ENCODE assay signal across 13 cellular contexts in the genomic region with DNA sequence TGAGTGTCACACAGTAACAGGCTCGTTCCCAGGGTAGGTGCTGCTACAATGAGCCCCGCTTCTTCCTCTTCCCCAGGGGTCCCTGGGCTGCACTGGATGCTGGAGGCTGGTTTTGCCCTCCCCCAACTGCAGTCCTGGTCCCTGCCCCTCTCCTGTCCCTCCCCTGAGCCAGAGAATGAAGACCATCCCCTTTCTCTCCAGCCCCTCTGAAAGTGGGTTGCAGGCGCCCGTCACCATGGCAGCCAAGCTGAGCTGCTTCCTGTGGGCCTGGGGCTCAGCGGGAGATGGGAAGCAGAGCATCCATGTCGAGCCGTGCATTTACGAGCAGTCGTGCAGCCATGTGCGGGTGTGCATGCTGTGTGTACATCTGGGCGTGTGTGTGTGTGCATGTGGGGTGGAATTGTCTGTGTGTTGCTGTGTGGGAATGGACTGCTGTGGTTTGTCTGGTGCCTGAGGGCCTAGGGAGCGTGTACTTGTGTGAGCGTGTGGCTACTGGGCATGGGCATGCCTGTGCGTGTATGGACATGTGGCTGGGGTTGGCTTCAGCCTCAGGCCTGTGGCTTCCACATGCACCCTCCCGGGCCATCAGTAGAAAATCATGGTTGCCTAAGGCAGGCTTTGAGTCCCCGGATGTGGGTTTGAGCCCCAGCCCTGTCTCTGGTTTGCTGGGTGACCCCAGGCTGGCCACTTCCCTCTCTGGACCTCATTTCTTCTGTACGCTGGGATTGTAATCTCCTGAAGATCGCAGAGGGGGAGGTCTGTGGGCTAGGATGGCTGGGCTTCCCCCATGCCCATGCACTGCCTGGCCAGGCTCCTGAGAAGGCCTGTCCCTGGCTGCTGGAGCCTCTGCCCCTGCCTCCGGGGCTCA. TPM values are rescaled to one million over a fixed set of nuclear protein-coding genes. Genes with fewer than 3 reads are reported as not detected.
DNase-seq lines count a peak whose midpoint lies in the region; ATAC-seq and TF ChIP-seq lines count a peak whose summit lies in the region.
"Had no signal": no experiment of that assay in that cellular context is flagged by ENCODE, and none has a peak within 500 bp of the region (broad histone marks: within the 10 kb centered on the region; RNA-seq: fewer than 3 reads in every experiment).

No MANE protein-coding gene starts in this region.

- H3K27ac Mint-ChIP-seq in type B pancreatic cell, result peak overlapping the region; percentile 81
- H3K27ac Mint-ChIP-seq: activated CD4-positive, alpha-beta T cell treated with anti-CD3 and anti-CD28 coated beads for 36 hours; effector memory CD8-positive, alpha-beta T cell; immature natural killer cell had no signal

- no peaks in the 10 kb centered on the region for H3K9me3 ChIP-seq in ascending aorta
- H3K9me3 ChIP-seq: pancreas, tibial nerve had no signal

- peak; percentile 52 for DNase-seq in NCI-H82 (lab: John Stamatoyannopoulos, UW)
- DNase-seq in NCI-H82 treated with DMSO at 0.1 percent for 48 hours (lab: John Stamatoyannopoulos, UW; ENCODE audit: unreplicated experiment), result no peak
- peak; percentile 87 for DNase-seq in RWPE1 (ENCODE audit: low spot score)
- DNase-seq in left ventricle myocardium superior, result peak; percentile 25
- DNase-seq in type B pancreatic cell (ENCODE audit: extremely low spot score, unreplicated experiment), result no peak
- no peak for DNase-seq in NCI-H2107 (lab: John Stamatoyannopoulos, UW)
- no peak for DNase-seq in ascending aorta (ENCODE audit: low spot score in 2 of 2)
- DNase-seq: activated CD4-positive, alpha-beta T cell treated with anti-CD3 and anti-CD28 coated beads for 36 hours; effector memory CD8-positive, alpha-beta T cell; immature natural killer cell had no signal

- H3K4me3 Mint-ChIP-seq in type B pancreatic cell, result peak overlapping the region; percentile 74
- H3K4me3 Mint-ChIP-seq: activated CD4-positive, alpha-beta T cell treated with anti-CD3 and anti-CD28 coated beads for 36 hours; effector memory CD8-positive, alpha-beta T cell; immature natural killer cell had no signal

- H3K9me3 Mint-ChIP-seq in type B pancreatic cell, result no peaks in the 10 kb centered on the region
- H3K9me3 Mint-ChIP-seq: effector memory CD8-positive, alpha-beta T cell; immature natural killer cell had no signal

- CTCF ChIA-PET in RWPE1 (lab: Yijun Ruan, JAX), result interaction anchor here (0.5 to 0.7 kb wide), 2 partner anchors 480 to 802 kb away, joined by 3 read pairs; no protein-coding TSS in a partner anchor

- H3K27ac ChIP-seq in RWPE1 (peak overlapping the region; percentile 68), ascending aorta (peak overlapping the region in 1 of 2 donors; percentile 29)
- H3K27ac ChIP-seq: pancreas had no signal

- POLR2A ChIA-PET in RWPE1 (lab: Yijun Ruan, JAX; ENCODE audit: low non-redundant PET), result no interaction called here

- peaks cover 23% of the 10 kb centered on the region for H3K4me1 Mint-ChIP-seq in type B pancreatic cell (ENCODE audit: unreplicated experiment)
- H3K4me1 Mint-ChIP-seq: activated CD4-positive, alpha-beta T cell treated with anti-CD3 and anti-CD28 coated beads for 36 hours; immature natural killer cell had no signal

- no peaks in the 10 kb centered on the region for H3K27me3 ChIP-seq in ascending aorta
- H3K27me3 ChIP-seq: pancreas, tibial nerve had no signal

- H3K27me3 Mint-ChIP-seq in type B pancreatic cell, result no peaks in the 10 kb centered on the region
- H3K27me3 Mint-ChIP-seq: activated CD4-positive, alpha-beta T cell treated with anti-CD3 and anti-CD28 coated beads for 36 hours; effector memory CD8-positive, alpha-beta T cell had no signal

- H3K36me3 Mint-ChIP-seq in type B pancreatic cell, result no peaks in the 10 kb centered on the region
- H3K36me3 Mint-ChIP-seq: immature natural killer cell had no signal

- intact Hi-C loops in left ventricle myocardium superior (cut with micrococcal nuclease), result loop anchor here (10.0 kb wide), 1 partner anchor 110 kb away; the partner anchor contains the start of gene MANBAL
- intact Hi-C loops in ascending aorta (cut with DNase I), result loop anchor here (5.0 kb wide), 1 partner anchor 133 kb away; the partner anchor contains the start of gene BLCAP

- no peak for TF ChIP-seq CTCF in RWPE1 (conservative IDR thresholded peaks at IDR 0.05; ENCODE audit: low read depth)
- no peak for TF ChIP-seq CTCF in type B pancreatic cell (conservative IDR thresholded peaks at IDR 0.05)
- no peak for TF ChIP-seq CTCF in ascending aorta (IDR thresholded peaks at IDR 0.05)

- no peak overlapping the region for H3K4me3 ChIP-seq in ascending aorta
- H3K4me3 ChIP-seq: pancreas, tibial nerve had no signal

- peaks cover 36 to 45% of the 10 kb centered on the region in 2 donors for H3K36me3 ChIP-seq in ascending aorta

- ATAC-seq in left ventricle myocardium superior (no peak), GM21619 (IDR thresholded peaks at IDR 0.05; ENCODE audit: unreplicated experiment) (no peak)
- ATAC-seq: activated CD4-positive, alpha-beta T cell treated with anti-CD3 and anti-CD28 coated beads for 36 hours; effector memory CD8-positive, alpha-beta T cell; pancreas had no signal

- H3K4me1 ChIP-seq in ascending aorta, result peaks cover 12 to 38% of the 10 kb centered on the region in 2 donors
- H3K4me1 ChIP-seq: pancreas had no signal

RNA-seq across cellular contexts. Expression of gene SRC, which starts 48.8 kb away (rescaled TPM):
- total RNA-seq in left ventricle myocardium superior, result 5.1 TPM
- 56.0 and 70.3 TPM in 2 replicates for total RNA-seq in type B pancreatic cell (ENCODE audit: low replicate concordance)
- 67.4 TPM for total RNA-seq in ascending aorta

Comparison
In these comparisons a context has a peak if more than half of its experiments do, and no peak if none do; other contexts are left out.
1. DNase-seq: peak in NCI-H82 (single experiment), RWPE1 (single experiment) and left ventricle myocardium superior (single experiment); none in NCI-H82 treated with DMSO at 0.1 percent for 48 hours (single experiment), type B pancreatic cell (single experiment), NCI-H2107 (single experiment) and ascending aorta (0 of 2).